In the genomic region with DNA sequence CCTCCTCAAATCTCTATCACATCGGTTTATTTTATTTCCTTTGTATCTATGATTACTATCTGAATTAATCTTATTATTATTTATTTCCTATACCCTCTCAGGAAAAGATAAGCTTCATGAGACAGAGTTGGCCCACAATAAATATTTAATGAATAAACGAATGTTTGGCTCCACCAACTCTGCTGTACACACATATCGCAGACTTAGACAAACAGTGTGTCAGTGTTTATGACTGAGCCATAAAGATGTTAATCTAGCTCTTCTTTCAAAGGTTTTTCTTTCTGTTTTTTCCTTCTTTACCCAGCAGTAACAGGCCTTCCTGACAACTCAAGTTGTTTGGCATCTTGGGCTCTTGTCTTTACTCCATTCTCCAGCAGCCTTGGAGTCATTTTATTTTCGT, we compare ENCODE assay signal across 15 cellular contexts.
DNase-seq lines count a peak whose midpoint lies in the region; ATAC-seq and TF ChIP-seq lines count a peak whose summit lies in the region.
"Had no signal": no experiment of that assay in that cellular context is flagged by ENCODE, and none has a peak within 500 bp of the region (broad histone marks: within the 10 kb centered on the region; RNA-seq: fewer than 3 reads in every experiment).

No MANE protein-coding gene starts in this region.

- H3K4me1 Mint-ChIP-seq in neural progenitor cell: no peaks in the 10 kb centered on the region
- H3K4me1 Mint-ChIP-seq: CD8-positive, alpha-beta memory T cell; H9 had no signal

- H3K4me1 ChIP-seq in PC-3 (ENCODE audit: insufficient read depth, low read length) (peaks cover 51% of the 10 kb centered on the region), neural progenitor cell (no peaks in the 10 kb centered on the region), heart right ventricle (no peaks in the 10 kb centered on the region)

- 69 to 74% methylated on average over 4 of the region's 4 CpGs for WGBS in heart right ventricle, 2 donors

- H4K20me1 ChIP-seq in PC-3 (ENCODE audit: low read length) (no peaks in the 10 kb centered on the region), neural progenitor cell (ENCODE audit: low read depth) (no peaks in the 10 kb centered on the region)

- no peak overlapping the region for H2AFZ ChIP-seq in PC-3 (ENCODE audit: low read length)
- no peak overlapping the region for H2AFZ ChIP-seq in neural progenitor cell (replicated peaks)

- CTCF ChIA-PET in PC-3 (lab: Charles Lee): no interaction called here

- no peaks in the 10 kb centered on the region for H3K9me2 ChIP-seq in PC-3 (replicated peaks; ENCODE audit: low read length)

- H3K27ac ChIP-seq in PC-3 (ENCODE audit: low read length) (peak overlapping the region; percentile 51), neural progenitor cell (no peak overlapping the region), heart right ventricle (no peak overlapping the region)

- peak; percentile 53 for DNase-seq in DMS153 (lab: John Stamatoyannopoulos, UW)
- peak; percentile 6 for DNase-seq in HuH-7 (ENCODE audit: low spot score)
- peak; percentile 89 for DNase-seq in PC-3
- no peak for DNase-seq in neural progenitor cell (ENCODE audit: low spot score)
- no peak for DNase-seq in NCI-H1417 (lab: John Stamatoyannopoulos, UW)
- no peak for DNase-seq in heart right ventricle
- DNase-seq: CD8-positive, alpha-beta memory T cell; H9; NCI-H1105; NCI-H187 treated with DMSO at 0.1 percent for 48 hours; NCI-H2171; NCI-H510A; NK-92 treated with Interleukin-12 subunit alpha and Interleukin-12 subunit beta, amount 100 ng/mL, for 24 hours had no signal

- no peaks in the 10 kb centered on the region for H3K27me3 Mint-ChIP-seq in neural progenitor cell (ENCODE audit: insufficient read depth, low read depth)
- H3K27me3 Mint-ChIP-seq: CD8-positive, alpha-beta memory T cell had no signal

- H3K4me3 ChIP-seq in PC-3 (ENCODE audit: low read length) (no peak overlapping the region), neural progenitor cell (no peak overlapping the region), heart right ventricle (no peak overlapping the region)
- H3K4me3 ChIP-seq: GM12878 had no signal

- H3K79me2 ChIP-seq in PC-3 (ENCODE audit: low read length) (no peaks in the 10 kb centered on the region), neural progenitor cell (ENCODE audit: low read depth) (no peaks in the 10 kb centered on the region)

- peak overlapping the region; percentile 69 for H3K27ac Mint-ChIP-seq in neural progenitor cell
- H3K27ac Mint-ChIP-seq: CD8-positive, alpha-beta memory T cell; H9 had no signal

- H3K4me2 ChIP-seq in PC-3 (ENCODE audit: low read length) (peak overlapping the region; percentile 50), neural progenitor cell (no peak overlapping the region)

- TF ChIP-seq CTCF in PC-3 (conservative IDR thresholded peaks at IDR 0.05; ENCODE audit: low read depth, low read length): no peak
- TF ChIP-seq CTCF in neural progenitor cell (IDR thresholded peaks at IDR 0.05): no peak
- TF ChIP-seq CTCF in heart right ventricle (IDR thresholded peaks at IDR 0.05): no peak

- H3K27me3 ChIP-seq in PC-3 (ENCODE audit: low read length) (no peaks in the 10 kb centered on the region), neural progenitor cell (no peaks in the 10 kb centered on the region), heart right ventricle (no peaks in the 10 kb centered on the region)

- no peak overlapping the region for H3K4me3 Mint-ChIP-seq in neural progenitor cell
- H3K4me3 Mint-ChIP-seq: CD8-positive, alpha-beta memory T cell; H9 had no signal

- no peaks in the 10 kb centered on the region for H3K36me3 ChIP-seq in PC-3 (ENCODE audit: low read depth, low read length)
- H3K36me3 ChIP-seq in neural progenitor cell: no peaks in the 10 kb centered on the region
- H3K36me3 ChIP-seq in heart right ventricle: no peaks in the 10 kb centered on the region

- H3K9ac ChIP-seq in PC-3 (ENCODE audit: low read length): no peak overlapping the region
- H3K9ac ChIP-seq in neural progenitor cell: no peak overlapping the region

- H3K36me3 Mint-ChIP-seq in neural progenitor cell: peaks cover 4% of the 10 kb centered on the region
- H3K36me3 Mint-ChIP-seq: CD8-positive, alpha-beta memory T cell had no signal

- no TSS peak for BruUV-seq in PC-3 (replicated peaks; lab: Mats Ljungman, UMichigan)

- POLR2A ChIA-PET in PC-3 (lab: Charles Lee; ENCODE audit: unreplicated experiment): interaction anchor here (0.7 kb wide), 2 partner anchors 150 to 344 kb away, joined by 3 to 5 read pairs; no protein-coding TSS in a partner anchor

- H3K9me3 ChIP-seq in PC-3 (ENCODE audit: low read length) (no peaks in the 10 kb centered on the region), neural progenitor cell (ENCODE audit: low read depth) (no peaks in the 10 kb centered on the region), heart right ventricle (peaks cover 0 to 10% (median 0%) of the 10 kb centered on the region in 11 donors)

- peaks cover 5% of the 10 kb centered on the region for H3F3A ChIP-seq in PC-3 (ENCODE audit: low read length, unreplicated experiment)
- H3F3A ChIP-seq in neural progenitor cell (ENCODE audit: low read depth): no peaks in the 10 kb centered on the region

- peaks cover 17% of the 10 kb centered on the region for H3K9me3 Mint-ChIP-seq in neural progenitor cell

- intact Hi-C loops in PC-3 (cut with micrococcal nuclease) (loop anchor here (1.0 to 10.0 kb wide), 4 partner anchors 24 to 243 kb away; no protein-coding TSS in a partner anchor), heart right ventricle (cut with DNase I) (no loop called here)

- peak; percentile 76 for ATAC-seq in PC-3
- ATAC-seq in HG03108 (IDR thresholded peaks at IDR 0.05; ENCODE audit: unreplicated experiment): no peak
- no peak for ATAC-seq in heart right ventricle
- ATAC-seq: GM12878 had no signal

Comparison
In these comparisons a context has a peak if more than half of its experiments do, and no peak if none do; other contexts are left out.
1. DNase-seq: peak in DMS153 (single experiment), HuH-7 (single experiment) and PC-3 (single experiment); none in neural progenitor cell (single experiment), NCI-H1417 (0 of 3) and heart right ventricle (0 of 2).